8 cellular contexts compared by ENCODE assay signal in genomic region chr14:23327947-23328744, GRCh38. TPM values are rescaled to one million over a fixed set of nuclear protein-coding genes. Genes with fewer than 3 reads are reported as not detected.
DNase-seq lines count a peak whose midpoint lies in the region; ATAC-seq and TF ChIP-seq lines count a peak whose summit lies in the region.

No MANE protein-coding gene starts in this region.

- H3K9me2 ChIP-seq in SU-DHL-6 (replicated peaks; ENCODE audit: insufficient read depth, low read length): no peaks in the 10 kb centered on the region

- H3K4me1 ChIP-seq in adrenal gland (replicated peaks in 1 of 2): peaks cover 2 to 10% of the 10 kb centered on the region in 2 donors
- peaks cover 12% of the 10 kb centered on the region for H3K4me1 ChIP-seq in left ventricle myocardium inferior

- H3K4me3 ChIP-seq in SU-DHL-6 (ENCODE audit: insufficient read depth, low read length, poor library complexity, severe bottlenecking) (no peak overlapping the region), adrenal gland (no peak overlapping the region), left ventricle myocardium inferior (no peak overlapping the region)

- H3F3A ChIP-seq in SU-DHL-6 (ENCODE audit: insufficient read depth): peaks cover 21% of the 10 kb centered on the region

- ATAC-seq in sciatic nerve: peak; percentile 83
- ATAC-seq in GM21390 (IDR thresholded peaks at IDR 0.05; ENCODE audit: unreplicated experiment): no peak

- H3K27ac ChIP-seq in SU-DHL-6 (ENCODE audit: low read depth, low read length) (no peak overlapping the region), adrenal gland (no peak overlapping the region), left ventricle myocardium inferior (replicated peaks) (no peak overlapping the region)

- H3K9me3 ChIP-seq in SU-DHL-6 (ENCODE audit: insufficient read depth, low read length): no peaks in the 10 kb centered on the region
- H3K9me3 ChIP-seq in adrenal gland (replicated peaks in 1 of 3): no peaks in the 10 kb centered on the region
- no peaks in the 10 kb centered on the region for H3K9me3 ChIP-seq in left ventricle myocardium inferior (replicated peaks)

- H3K36me3 ChIP-seq in SU-DHL-6 (ENCODE audit: low read length): peaks cover 8% of the 10 kb centered on the region
- H3K36me3 ChIP-seq in adrenal gland (replicated peaks in 1 of 2): peaks cover 0 to 24% of the 10 kb centered on the region in 2 donors
- peaks cover 24% of the 10 kb centered on the region for H3K36me3 ChIP-seq in left ventricle myocardium inferior

- TF ChIP-seq CTCF in SU-DHL-6 (IDR thresholded peaks at IDR 0.05; ENCODE audit: insufficient read depth, low read length, poor library complexity, severe bottlenecking) (peak; percentile 82), adrenal gland (IDR thresholded peaks at IDR 0.05) (peak; percentile 79 to 91 (median 86)), left ventricle myocardium inferior (IDR thresholded peaks at IDR 0.05; ENCODE audit: borderline replicate concordance) (peak; percentile 92)

- H4K20me1 ChIP-seq in SU-DHL-6 (ENCODE audit: low read depth, low read length): no peaks in the 10 kb centered on the region

- H2AFZ ChIP-seq in SU-DHL-6 (ENCODE audit: low read depth, low read length, severe bottlenecking): no peak overlapping the region

- no peak overlapping the region for H3K9ac ChIP-seq in SU-DHL-6 (ENCODE audit: low read length)

- no peak for TF ChIP-seq POLR2A in adrenal gland (IDR thresholded peaks at IDR 0.05)

- no peaks in the 10 kb centered on the region for H3K27me3 ChIP-seq in SU-DHL-6 (ENCODE audit: low read length)
- no peaks in the 10 kb centered on the region for H3K27me3 ChIP-seq in adrenal gland
- H3K27me3 ChIP-seq in left ventricle myocardium inferior (ENCODE audit: low read depth): no peaks in the 10 kb centered on the region

- H3K79me2 ChIP-seq in SU-DHL-6 (ENCODE audit: insufficient read depth, low read length): peaks cover 5% of the 10 kb centered on the region

- no peak overlapping the region for H3K4me2 ChIP-seq in SU-DHL-6 (ENCODE audit: low read depth, low read length, poor library complexity, severe bottlenecking)

- WGBS in adrenal gland, 4 donors: 31 to 40% (median 36%) methylated on average over 4 of the region's 4 CpGs

- intact Hi-C loops in adrenal gland (cut with DNase I): loop anchor here in 1 of 2 donors (2.0 to 10.0 kb wide), 3 partner anchors 51 to 237 kb away; partner anchors contain the start of gene AP1G2
- intact Hi-C loops in left ventricle myocardium inferior (cut with micrococcal nuclease): loop anchor here (5.0 kb wide), 1 partner anchor 49 kb away; the partner anchor contains the start of gene CMTM5
- intact Hi-C loops in sciatic nerve (cut with DNase I): loop anchor here (2.0 to 10.0 kb wide), 3 partner anchors 53 to 237 kb away; partner anchors contain the start of genes AP1G2 and NGDN

- DNase-seq in NCI-H1436 (lab: John Stamatoyannopoulos, UW) (peak; percentile 51), NCI-H1436 treated with DMSO at 0.1 percent for 48 hours (lab: John Stamatoyannopoulos, UW) (no peak), NCI-H1092 (lab: John Stamatoyannopoulos, UW) (peak; percentile 71), adrenal gland (peak; percentile 68 to 89 (median 78)), left ventricle myocardium inferior (peak; percentile 47), sciatic nerve (ENCODE audit: low spot score) (peak; percentile 84)

RNA-seq across cellular contexts. Expression of gene PABPN1, which starts 6.9 kb away (rescaled TPM):
- total RNA-seq in adrenal gland (100 to 1,000 TPM in 3 of 8 donors, 10 to 100 TPM in 5; 18.3 to 200 (median 74.2) TPM), left ventricle myocardium inferior (71.2 TPM), sciatic nerve (135 TPM)
- polyA plus RNA-seq in adrenal gland: 100 to 1,000 TPM in 2 of 3 donors, 10 to 100 TPM in 1; 97.8 to 632 (median 331) TPM

RNA-seq across cellular contexts. Expression of gene BCL2L2, which starts 21.5 kb away (rescaled TPM):
- total RNA-seq in adrenal gland (10 to 100 TPM; 28.6 to 51.8 (median 40.4) TPM), left ventricle myocardium inferior (37.5 TPM), sciatic nerve (56.5 TPM)
- polyA plus RNA-seq in adrenal gland: 10 to 100 TPM; 16.8 to 54.6 (median 44.6) TPM

RNA-seq across cellular contexts. Expression of gene SLC22A17, which starts 24.5 kb away (rescaled TPM):
- total RNA-seq in adrenal gland (10 to 100 TPM; 11.8 to 76.1 (median 25.0) TPM), left ventricle myocardium inferior (9.7 TPM), sciatic nerve (67.3 TPM)
- polyA plus RNA-seq in adrenal gland: 100 to 1,000 TPM in 1 of 3 donors, 10 to 100 TPM in 2; 14.5 to 121 (median 53.9) TPM

RNA-seq across cellular contexts. Expression of gene PPP1R3E, which starts 25.5 kb away (rescaled TPM):
- 10 to 100 TPM in 4 of 8 donors, 1 to 10 TPM in 4; 2.2 to 16.6 (median 11.1) TPM for total RNA-seq in adrenal gland
- polyA plus RNA-seq in adrenal gland: 10 to 100 TPM; 16.8 to 82.8 (median 29.1) TPM
- 9.0 TPM for total RNA-seq in left ventricle myocardium inferior
- total RNA-seq in sciatic nerve: 24.0 TPM

RNA-seq across cellular contexts. Expression of gene EFS, which starts 36.8 kb away (rescaled TPM):
- total RNA-seq in adrenal gland (10 to 100 TPM in 1 of 8 donors, 1 to 10 TPM in 7; 2.1 to 12.9 (median 3.8) TPM), left ventricle myocardium inferior (3.6 TPM), sciatic nerve (46.6 TPM)
- polyA plus RNA-seq in adrenal gland: 10 to 100 TPM in 2 of 3 donors, 1 to 10 TPM in 1; 3.7 to 49.4 (median 11.1) TPM
